In the genomic region with DNA sequence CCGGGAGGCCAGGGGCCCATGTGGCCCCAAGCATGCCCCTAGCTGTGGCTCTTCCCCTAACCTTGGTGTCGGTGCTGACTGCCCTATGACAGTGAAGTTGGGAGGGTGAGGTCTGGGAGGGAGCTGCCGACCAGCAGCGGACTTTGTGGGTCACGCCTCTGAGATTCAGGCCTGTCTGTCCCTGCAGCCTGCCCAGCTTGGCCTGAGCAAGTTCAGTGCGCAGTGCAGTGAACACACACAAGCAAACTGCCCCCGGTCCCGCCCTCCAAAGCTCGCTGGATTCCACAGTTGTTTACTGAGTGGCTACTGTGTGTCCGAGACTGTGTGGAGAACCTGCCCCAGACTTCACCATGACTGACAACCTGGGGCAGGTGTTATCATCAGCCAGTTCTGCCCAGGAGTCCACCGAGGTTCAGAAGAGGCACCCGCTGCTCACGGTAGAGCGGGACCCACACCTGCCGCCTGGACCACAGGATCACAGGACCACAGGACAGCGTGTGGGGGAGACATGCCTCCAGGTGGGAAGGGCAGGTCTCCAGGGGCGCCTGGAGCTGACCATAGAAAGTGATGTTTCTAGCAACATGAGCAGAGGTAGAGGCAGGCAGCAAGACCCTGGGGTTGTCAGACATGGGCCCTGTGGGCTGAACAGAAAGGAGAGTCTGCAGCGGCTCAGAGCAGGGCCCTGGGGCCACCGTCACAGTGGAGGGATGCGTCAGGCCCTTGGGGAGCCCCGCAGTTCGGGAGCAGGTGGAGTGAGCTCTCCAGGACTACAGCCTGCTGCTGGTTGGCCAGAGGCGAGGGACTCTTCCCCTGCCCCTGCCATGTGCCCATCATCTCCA, we compare ENCODE assay signal across 8 cellular contexts.
DNase-seq lines count a peak whose midpoint lies in the region; ATAC-seq and TF ChIP-seq lines count a peak whose summit lies in the region.

No MANE protein-coding gene starts in this region.

- TF ChIP-seq CTCF in Peyer's patch (IDR thresholded peaks at IDR 0.05): no peak

- peaks cover 0 to 19% (median 0%) of the 10 kb centered on the region in 3 donors for H3K36me3 ChIP-seq in Peyer's patch

- no peaks in the 10 kb centered on the region for H3K4me1 ChIP-seq in Peyer's patch

- H3K9me3 ChIP-seq in Peyer's patch: no peaks in the 10 kb centered on the region

- no peak overlapping the region for H3K27ac ChIP-seq in Peyer's patch

- intact Hi-C loops in cardiac septum (cut with DNase I): loop anchor here (2.0 to 5.0 kb wide), 3 partner anchors 281 to 531 kb away; no protein-coding TSS in a partner anchor
- intact Hi-C loops in sciatic nerve (cut with DNase I): loop anchor here (5.0 kb wide), 1 partner anchor 286 kb away; no protein-coding TSS in a partner anchor

- no peak for TF ChIP-seq POLR2A in Peyer's patch (IDR thresholded peaks at IDR 0.05)

- DNase-seq in Peyer's patch (peak in 2 of 3 donors; percentile 41 to 43), cardiac septum (ENCODE audit: low spot score) (peak; percentile 74), sciatic nerve (ENCODE audit: low spot score) (peak; percentile 35), putamen (ENCODE audit: low spot score) (no peak), globus pallidus (ENCODE audit: low spot score) (no peak)

- ATAC-seq in GM18909 (IDR thresholded peaks at IDR 0.05; ENCODE audit: poor library complexity, unreplicated experiment): peak; percentile 8
- ATAC-seq in sciatic nerve: no peak
- ATAC-seq in HG03097 (IDR thresholded peaks at IDR 0.05; ENCODE audit: low FRiP score, unreplicated experiment): no peak
- no peak for ATAC-seq in HG03520 (IDR thresholded peaks at IDR 0.05; ENCODE audit: unreplicated experiment)

- no peak overlapping the region for H3K4me3 ChIP-seq in Peyer's patch

- H3K27me3 ChIP-seq in Peyer's patch: no peaks in the 10 kb centered on the region

Comparison
In these comparisons a context has a peak if more than half of its experiments do, and no peak if none do; other contexts are left out.
1. DNase-seq: peak in Peyer's patch (2 of 3), cardiac septum (single experiment) and sciatic nerve (single experiment); none in putamen (single experiment) and globus pallidus (single experiment).